25 cellular contexts compared by ENCODE assay signal in the genomic region with DNA sequence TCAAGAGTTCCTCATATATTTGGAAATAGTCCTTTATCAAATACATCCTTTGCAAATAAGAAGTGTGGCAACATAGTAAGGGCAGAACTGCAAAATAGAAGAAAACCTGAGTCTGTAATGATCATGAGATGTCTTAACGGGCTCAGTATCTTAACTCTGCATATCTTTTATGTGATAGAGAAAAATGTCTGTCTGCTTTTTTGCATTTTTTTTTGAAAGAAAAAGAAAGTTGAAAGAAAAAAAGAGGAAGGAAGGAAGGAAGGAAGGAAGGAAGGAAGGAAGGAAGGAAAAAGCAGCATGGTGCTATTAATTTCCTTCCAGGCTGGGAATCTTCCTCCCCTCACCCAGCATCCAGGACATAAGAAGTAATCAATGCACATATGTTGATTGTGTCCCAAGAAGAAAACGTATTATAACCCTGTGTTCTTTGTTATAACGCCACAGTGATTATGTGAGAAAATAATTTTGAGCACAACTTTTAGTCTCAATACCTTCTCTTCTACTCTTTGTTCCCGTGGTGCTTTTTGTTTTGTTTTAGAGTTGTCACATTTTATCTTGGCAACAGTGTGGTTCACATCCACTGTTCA. TPM values are rescaled to one million over a fixed set of nuclear protein-coding genes. Genes with fewer than 3 reads are reported as not detected.
A peak's percentile ranks its signal among the peaks of the same experiment; 100 is the strongest.
DNase-seq lines count a peak whose midpoint lies in the region; ATAC-seq and TF ChIP-seq lines count a peak whose summit lies in the region.
"Had no signal": no experiment of that assay in that cellular context is flagged by ENCODE, and none has a peak within 500 bp of the region (broad histone marks: within the 10 kb centered on the region; RNA-seq: fewer than 3 reads in every experiment).

No MANE protein-coding gene starts in this region.

- no peak overlapping the region for H3K4me3 Mint-ChIP-seq in neural progenitor cell
- no peak overlapping the region for H3K4me3 Mint-ChIP-seq in MCF 10A (ENCODE audit: unreplicated experiment)
- no peak overlapping the region for H3K4me3 Mint-ChIP-seq in naive thymus-derived CD4-positive, alpha-beta T cell
- H3K4me3 Mint-ChIP-seq: CD14-positive monocyte; CD4-positive, alpha-beta memory T cell; CD4-positive, CD25-positive, alpha-beta regulatory T cell; CD8-positive, alpha-beta memory T cell had no signal

- H3K4me1 ChIP-seq in A673 (ENCODE audit: insufficient read depth, low read length, poor library complexity, severe bottlenecking) (peaks cover 75% of the 10 kb centered on the region), neural progenitor cell (peaks cover 8% of the 10 kb centered on the region), MM.1S (ENCODE audit: low read length) (no peaks in the 10 kb centered on the region)
- no peaks in the 10 kb centered on the region for H3K4me1 ChIP-seq in naive thymus-derived CD4-positive, alpha-beta T cell (ENCODE audit: control insufficient read depth in 2 of 2, insufficient read depth in 2 of 2, low read length in 2 of 2)
- H3K4me1 ChIP-seq: A549, BE2C had no signal

- H3K4me1 Mint-ChIP-seq in neural progenitor cell (peaks cover 8% of the 10 kb centered on the region), MCF 10A (ENCODE audit: insufficient read depth, unreplicated experiment) (no peaks in the 10 kb centered on the region)
- no peaks in the 10 kb centered on the region for H3K4me1 Mint-ChIP-seq in naive thymus-derived CD4-positive, alpha-beta T cell
- H3K4me1 Mint-ChIP-seq: CD14-positive monocyte; CD4-positive, alpha-beta memory T cell; CD4-positive, CD25-positive, alpha-beta regulatory T cell; CD8-positive, alpha-beta memory T cell had no signal

- POLR2A ChIA-PET in A673 (lab: Charles Lee; ENCODE audit: low non-redundant PET) (interaction anchor here (0.7 kb wide), 1 partner anchor 359 kb away, joined by 3 read pairs; no protein-coding TSS in a partner anchor), MCF 10A (lab: Yijun Ruan, JAX) (no interaction called here)
- POLR2A ChIA-PET in naive thymus-derived CD4-positive, alpha-beta T cell (lab: Charles Lee), result no interaction called here

- H3K27me3 Mint-ChIP-seq in neural progenitor cell (ENCODE audit: insufficient read depth, low read depth) (no peaks in the 10 kb centered on the region), MCF 10A (ENCODE audit: insufficient read depth, unreplicated experiment) (peaks cover 24% of the 10 kb centered on the region)
- H3K27me3 Mint-ChIP-seq in naive thymus-derived CD4-positive, alpha-beta T cell, result peaks cover 0 to 5% (median 0%) of the 10 kb centered on the region in 5 donors
- H3K27me3 Mint-ChIP-seq: CD4-positive, alpha-beta memory T cell had no signal

- H4K20me1 ChIP-seq in neural progenitor cell (ENCODE audit: low read depth) (no peaks in the 10 kb centered on the region), MM.1S (ENCODE audit: insufficient read depth, low read length) (no peaks in the 10 kb centered on the region)
- H4K20me1 ChIP-seq: BLaER1 had no signal

- H3K9me2 ChIP-seq in MM.1S (replicated peaks; ENCODE audit: insufficient read depth, low read length), result no peaks in the 10 kb centered on the region

- H3K4me3 ChIP-seq in A673 (ENCODE audit: low read depth, low read length, poor library complexity, severe bottlenecking) (no peak overlapping the region), neural progenitor cell (no peak overlapping the region), MM.1S (ENCODE audit: low read length) (no peak overlapping the region)
- no peak overlapping the region for H3K4me3 ChIP-seq in naive thymus-derived CD4-positive, alpha-beta T cell (ENCODE audit: low read length)
- H3K4me3 ChIP-seq: A549, BLaER1 had no signal

- no peak for TF ChIP-seq CTCF in A673 (conservative IDR thresholded peaks at IDR 0.05; ENCODE audit: low read depth, low read length)
- no peak for TF ChIP-seq CTCF in VCaP (conservative IDR thresholded peaks at IDR 0.05)
- no peak for TF ChIP-seq CTCF in neural progenitor cell (IDR thresholded peaks at IDR 0.05)
- no peak for TF ChIP-seq CTCF in MM.1S (IDR thresholded peaks at IDR 0.05; ENCODE audit: low read length)
- TF ChIP-seq CTCF in MCF 10A (IDR thresholded peaks at IDR 0.05; ENCODE audit: unreplicated experiment), result no peak

- H3K9me3 ChIP-seq in A673 (ENCODE audit: low read depth, low read length, poor library complexity, severe bottlenecking), result no peaks in the 10 kb centered on the region
- no peaks in the 10 kb centered on the region for H3K9me3 ChIP-seq in neural progenitor cell (ENCODE audit: low read depth)
- H3K9me3 ChIP-seq in MM.1S (replicated peaks; ENCODE audit: insufficient read depth, low read length), result no peaks in the 10 kb centered on the region
- no peaks in the 10 kb centered on the region for H3K9me3 ChIP-seq in naive thymus-derived CD4-positive, alpha-beta T cell (ENCODE audit: control insufficient read depth in 2 of 3, low read length in 3 of 3)
- H3K9me3 ChIP-seq: A549, BE2C, BLaER1 had no signal

- no peaks in the 10 kb centered on the region for H3K36me3 ChIP-seq in A673 (ENCODE audit: insufficient read depth, low read length, poor library complexity, severe bottlenecking)
- no peaks in the 10 kb centered on the region for H3K36me3 ChIP-seq in neural progenitor cell
- H3K36me3 ChIP-seq in MM.1S (replicated peaks; ENCODE audit: insufficient read depth, low read length), result no peaks in the 10 kb centered on the region
- H3K36me3 ChIP-seq in naive thymus-derived CD4-positive, alpha-beta T cell (ENCODE audit: control insufficient read depth in 2 of 3, insufficient read depth in 3 of 3, low read length in 3 of 3), result no peaks in the 10 kb centered on the region
- H3K36me3 ChIP-seq: BE2C, BLaER1 had no signal

- CTCF ChIA-PET in A673 (lab: Charles Lee), result no interaction called here
- CTCF ChIA-PET in MCF 10A (lab: Yijun Ruan, JAX), result interaction anchor here (0.9 kb wide), 1 partner anchor 366 kb away, joined by 4 read pairs; no protein-coding TSS in a partner anchor
- CTCF ChIA-PET in naive thymus-derived CD4-positive, alpha-beta T cell (lab: Charles Lee), result no interaction called here

- no peak overlapping the region for H3K27ac Mint-ChIP-seq in neural progenitor cell
- H3K27ac Mint-ChIP-seq in MCF 10A (ENCODE audit: low read depth, unreplicated experiment), result no peak overlapping the region
- H3K27ac Mint-ChIP-seq in naive thymus-derived CD4-positive, alpha-beta T cell, result no peak overlapping the region
- H3K27ac Mint-ChIP-seq: CD14-positive monocyte; CD4-positive, CD25-positive, alpha-beta regulatory T cell; CD8-positive, alpha-beta memory T cell had no signal

- H3F3A ChIP-seq in neural progenitor cell (ENCODE audit: low read depth) (peaks cover 5% of the 10 kb centered on the region), MM.1S (ENCODE audit: insufficient read depth, low read length) (no peaks in the 10 kb centered on the region)

- no peak for ATAC-seq in naive thymus-derived CD4-positive, alpha-beta T cell
- ATAC-seq: A549 had no signal

- H3K27ac ChIP-seq in A673 (ENCODE audit: low read depth, low read length, poor library complexity, severe bottlenecking) (peak overlapping the region; percentile 99), VCaP (peak overlapping the region; percentile 69), neural progenitor cell (no peak overlapping the region), MM.1S (ENCODE audit: low read length) (no peak overlapping the region)
- H3K27ac ChIP-seq in naive thymus-derived CD4-positive, alpha-beta T cell (ENCODE audit: low read depth, low read length), result no peak overlapping the region
- H3K27ac ChIP-seq: A549, BLaER1 had no signal

- H3K79me2 ChIP-seq in neural progenitor cell (ENCODE audit: low read depth) (no peaks in the 10 kb centered on the region), MM.1S (ENCODE audit: low read length) (no peaks in the 10 kb centered on the region)

- peak overlapping the region; percentile 8 for H3K4me2 ChIP-seq in neural progenitor cell
- H3K4me2 ChIP-seq in MM.1S (ENCODE audit: low read depth, low read length), result no peak overlapping the region
- H3K4me2 ChIP-seq: A549 had no signal

- H2AFZ ChIP-seq in neural progenitor cell (replicated peaks) (no peak overlapping the region), MM.1S (ENCODE audit: low read length) (no peak overlapping the region)

- BruUV-seq in A673 (replicated peaks; lab: Mats Ljungman, UMichigan) (no TSS peak), MCF 10A (replicated peaks; lab: Mats Ljungman, UMichigan) (no TSS peak)

- no peak overlapping the region for H3K9ac ChIP-seq in neural progenitor cell
- no peak overlapping the region for H3K9ac ChIP-seq in MM.1S (ENCODE audit: low read length)
- H3K9ac ChIP-seq: BLaER1 had no signal

- H3K9me3 Mint-ChIP-seq in neural progenitor cell (no peaks in the 10 kb centered on the region), MCF 10A (ENCODE audit: unreplicated experiment) (no peaks in the 10 kb centered on the region)
- peaks cover 0 to 14% (median 3%) of the 10 kb centered on the region in 11 donors for H3K9me3 Mint-ChIP-seq in naive thymus-derived CD4-positive, alpha-beta T cell

- no peaks in the 10 kb centered on the region for H3K27me3 ChIP-seq in A673 (replicated peaks; ENCODE audit: insufficient read depth, low read depth, low read length, poor library complexity)
- no peaks in the 10 kb centered on the region for H3K27me3 ChIP-seq in neural progenitor cell
- H3K27me3 ChIP-seq in MM.1S (replicated peaks; ENCODE audit: insufficient read depth, low read length), result no peaks in the 10 kb centered on the region
- H3K27me3 ChIP-seq in naive thymus-derived CD4-positive, alpha-beta T cell (ENCODE audit: control insufficient read depth in 2 of 2, insufficient read depth in 2 of 2, low read length in 2 of 2), result no peaks in the 10 kb centered on the region
- H3K27me3 ChIP-seq: BE2C, BLaER1 had no signal

- H3K36me3 Mint-ChIP-seq in neural progenitor cell (no peaks in the 10 kb centered on the region), MCF 10A (ENCODE audit: insufficient read depth, unreplicated experiment) (no peaks in the 10 kb centered on the region)
- H3K36me3 Mint-ChIP-seq in naive thymus-derived CD4-positive, alpha-beta T cell, result peaks cover 0 to 7% (median 0%) of the 10 kb centered on the region in 5 donors
- H3K36me3 Mint-ChIP-seq: CD14-positive monocyte; CD4-positive, alpha-beta memory T cell; CD4-positive, CD25-positive, alpha-beta regulatory T cell; CD8-positive, alpha-beta memory T cell had no signal

- peak; percentile 94 for DNase-seq in A673 (ENCODE audit: low spot score)
- no peak for DNase-seq in neural progenitor cell (ENCODE audit: low spot score)
- no peak for DNase-seq in MM.1S
- DNase-seq in MCF 10A (ENCODE audit: unreplicated experiment), result no peak
- DNase-seq in naive thymus-derived CD4-positive, alpha-beta T cell, result no peak
- DNase-seq: ACHN; BE2C; C1 segment of cervical spinal cord; CD4-positive, alpha-beta memory T cell; CD4-positive, CD25-positive, alpha-beta regulatory T cell; CD8-positive, alpha-beta memory T cell; COR-L47; DMS 273 treated with DMSO at 0.1 percent for 48 hours; DMS53; DMS79; DND-41; EL; GF-D8 had no signal

- intact Hi-C loops in A673 (cut with micrococcal nuclease; ENCODE audit: unreplicated experiment), result loop anchor here (1.0 to 2.0 kb wide), 3 partner anchors 241 to 363 kb away; no protein-coding TSS in a partner anchor
- intact Hi-C loops in MCF 10A (cut with micrococcal nuclease), result no loop called here
- intact Hi-C loops in naive thymus-derived CD4-positive, alpha-beta T cell (cut with micrococcal nuclease), result no loop called here

RNA-seq across cellular contexts. Expression of a gene that starts 58.7 kb away (rescaled TPM):
- 238 and 245 TPM in 2 replicates for total RNA-seq in A673 (2021)
- 0.07 TPM in 1 of 2 replicates, not detected in the other for total RNA-seq in neural progenitor cell (ENCODE audit: low replicate concordance)
- total RNA-seq in MCF 10A (2022), result not detected in 2 replicates
- total RNA-seq in naive thymus-derived CD4-positive, alpha-beta T cell, result not detected
- not detected for polyA plus RNA-seq in naive thymus-derived CD4-positive, alpha-beta T cell
- total RNA-seq: A172; CD4-positive, alpha-beta memory T cell; CD4-positive, CD25-positive, alpha-beta regulatory T cell; CD8-positive, alpha-beta memory T cell; Daoy had no signal
- polyA plus RNA-seq: AG04450; CD14-positive monocyte; CD4-positive, alpha-beta memory T cell; CD4-positive, CD25-positive, alpha-beta regulatory T cell; CD8-positive, alpha-beta memory T cell had no signal

Comparison
In these comparisons a context has a peak if more than half of its experiments do, and no peak if none do; other contexts are left out.
1. H3K27ac ChIP-seq: peak in A673 (single experiment) and VCaP (single experiment); none in neural progenitor cell (single experiment), MM.1S (single experiment) and naive thymus-derived CD4-positive, alpha-beta T cell (single experiment).
2. RNA of a gene that starts 58.7 kb away (total RNA-seq): 238 to 245 TPM in A673; 0.07 TPM in neural progenitor cell, not detected in MCF 10A and not detected in naive thymus-derived CD4-positive, alpha-beta T cell; every median in the first group is over 100 times any median in the second.